Comparison of ENCODE assay signal across 13 cellular contexts in genomic region chr14:91419451-91419850, GRCh38. TPM values are rescaled to one million over a fixed set of nuclear protein-coding genes. Genes with fewer than 3 reads are reported as not detected.
DNase-seq lines count a peak whose midpoint lies in the region; ATAC-seq and TF ChIP-seq lines count a peak whose summit lies in the region.
"Had no signal": no experiment of that assay in that cellular context is flagged by ENCODE, and none has a peak within 500 bp of the region (broad histone marks: within the 10 kb centered on the region; RNA-seq: fewer than 3 reads in every experiment).

No MANE protein-coding gene starts in this region.

- H3K79me2 ChIP-seq in MM.1S (ENCODE audit: low read length) = peaks cover 28% of the 10 kb centered on the region

- 0 out of 2 replicates have a peak overlapping the region, but pooled peaks have one; percentile 26 for H2AFZ ChIP-seq in MM.1S (ENCODE audit: low read length)

- intact Hi-C loops in activated T-helper 1 cell treated with anti-CD3 and anti-CD28 coated beads, Interleukin-12 subunit alpha, Interleukin-12 subunit beta, Interleukin-2, Interleukin-4 antibody, amounts not matched to agents 30 ng/mL and 10 ng/mL and 1 ng/mL, durations not matched to agents 14 hours and 24 hours and 36 hours (cut with micrococcal nuclease) = loop anchor here (1.0 to 10.0 kb wide), 3 partner anchors 96 to 595 kb away; no protein-coding TSS in a partner anchor

- H3K4me2 ChIP-seq in MM.1S (ENCODE audit: low read depth, low read length) = peak overlapping the region; percentile 73

- H3K4me3 ChIP-seq in MM.1S (ENCODE audit: low read length) = peak overlapping the region; percentile 55; the same call in 1 of the 2 replicates
- H3K4me3 ChIP-seq: cardiac muscle cell had no signal

- H4K20me1 ChIP-seq in MM.1S (ENCODE audit: insufficient read depth, low read length) = no peaks in the 10 kb centered on the region

- no peak for ATAC-seq in stimulated activated effector memory CD8-positive, alpha-beta T cell treated with anti-CD3 and anti-CD28 coated beads, Interleukin-12 subunit alpha, Interleukin-12 subunit beta, amount 100 ng/mL, for 72 hours
- ATAC-seq in GM21576 (IDR thresholded peaks at IDR 0.05; ENCODE audit: unreplicated experiment) = no peak

- H3K9me2 ChIP-seq in MM.1S (replicated peaks; ENCODE audit: insufficient read depth, low read length) = no peaks in the 10 kb centered on the region

- H3K36me3 Mint-ChIP-seq in activated T-cell treated with anti-CD3 and anti-CD28 coated beads, Interleukin-2, amount 50 U/mL, for 24 hours (ENCODE audit: low read depth) = peaks cover 24% of the 10 kb centered on the region
- H3K36me3 Mint-ChIP-seq in activated T-helper 1 cell treated with anti-CD3 and anti-CD28 coated beads, Interleukin-12 subunit alpha, Interleukin-12 subunit beta, Interleukin-2, Interleukin-4 antibody, amounts not matched to agents 30 ng/mL and 10 ng/mL and 1 ng/mL, durations not matched to agents 14 hours and 24 hours and 36 hours (ENCODE audit: low read depth) = peaks cover 13% of the 10 kb centered on the region
- H3K36me3 Mint-ChIP-seq in stimulated activated effector memory CD8-positive, alpha-beta T cell treated with anti-CD3 and anti-CD28 coated beads, Interleukin-12 subunit alpha, Interleukin-12 subunit beta, amount 100 ng/mL, for 72 hours = peaks cover 33% of the 10 kb centered on the region

- peaks cover 32% of the 10 kb centered on the region for H3F3A ChIP-seq in MM.1S (ENCODE audit: insufficient read depth, low read length)

- no peaks in the 10 kb centered on the region for H3K9me3 ChIP-seq in MM.1S (replicated peaks; ENCODE audit: insufficient read depth, low read length)
- H3K9me3 ChIP-seq: prostate gland, vagina had no signal

- H3K4me1 ChIP-seq in MM.1S (ENCODE audit: low read length) = 0 out of 2 replicates have a peak, but pooled peaks cover 5% of the 10 kb centered on the region

- H3K27me3 ChIP-seq in MM.1S (replicated peaks; ENCODE audit: insufficient read depth, low read length) = no peaks in the 10 kb centered on the region
- H3K27me3 ChIP-seq: vagina had no signal

- TF ChIP-seq CTCF in MM.1S (IDR thresholded peaks at IDR 0.05; ENCODE audit: low read length) = no peak

- no peak for DNase-seq in activated T-cell treated with anti-CD3 and anti-CD28 coated beads, Interleukin-2, amount 50 U/mL, for 24 hours
- DNase-seq in activated T-cell treated with anti-CD3 and anti-CD28 coated beads, Interleukin-2, amount 50 U/mL, for 48 hours = no peak
- DNase-seq in MM.1S (no peak), hypothalamus (lab: John Stamatoyannopoulos, UW) (no peak), AG08395 (ENCODE audit: low spot score) (no peak)
- no peak for DNase-seq in activated T-helper 1 cell treated with anti-CD3 and anti-CD28 coated beads, Interleukin-12 subunit alpha, Interleukin-12 subunit beta, Interleukin-2, Interleukin-4 antibody, amounts not matched to agents 30 ng/mL and 10 ng/mL and 1 ng/mL, durations not matched to agents 14 hours and 24 hours and 36 hours (ENCODE audit: low spot score)
- DNase-seq in stimulated activated effector memory CD8-positive, alpha-beta T cell treated with anti-CD3 and anti-CD28 coated beads, Interleukin-12 subunit alpha, Interleukin-12 subunit beta, amount 100 ng/mL, for 72 hours (ENCODE audit: low spot score in 2 of 2) = no peak
- DNase-seq: NCI-H1092 had no signal

- peak overlapping the region; percentile 80; the same call in 1 of the 2 replicates for H3K27ac ChIP-seq in MM.1S (ENCODE audit: low read length)
- H3K27ac ChIP-seq: cardiac muscle cell, prostate gland, vagina had no signal

- no peaks in the 10 kb centered on the region for H3K27me3 Mint-ChIP-seq in activated T-cell treated with anti-CD3 and anti-CD28 coated beads, Interleukin-2, amount 50 U/mL, for 24 hours
- H3K27me3 Mint-ChIP-seq in activated T-helper 1 cell treated with anti-CD3 and anti-CD28 coated beads, Interleukin-12 subunit alpha, Interleukin-12 subunit beta, Interleukin-2, Interleukin-4 antibody, amounts not matched to agents 30 ng/mL and 10 ng/mL and 1 ng/mL, durations not matched to agents 14 hours and 24 hours and 36 hours (ENCODE audit: insufficient read depth) = peaks cover 3% of the 10 kb centered on the region
- H3K27me3 Mint-ChIP-seq: stimulated activated naive CD8-positive, alpha-beta T cell treated with anti-CD3 and anti-CD28 coated beads, Interleukin-15, amount 100 ng/mL, for 72 hours had no signal

- H3K4me1 Mint-ChIP-seq in activated T-cell treated with anti-CD3 and anti-CD28 coated beads, Interleukin-2, amount 50 U/mL, for 24 hours (ENCODE audit: low read depth) = peaks cover 31% of the 10 kb centered on the region
- peaks cover 32% of the 10 kb centered on the region for H3K4me1 Mint-ChIP-seq in activated T-helper 1 cell treated with anti-CD3 and anti-CD28 coated beads, Interleukin-12 subunit alpha, Interleukin-12 subunit beta, Interleukin-2, Interleukin-4 antibody, amounts not matched to agents 30 ng/mL and 10 ng/mL and 1 ng/mL, durations not matched to agents 14 hours and 24 hours and 36 hours (ENCODE audit: low read depth)
- peaks cover 14% of the 10 kb centered on the region for H3K4me1 Mint-ChIP-seq in stimulated activated effector memory CD8-positive, alpha-beta T cell treated with anti-CD3 and anti-CD28 coated beads, Interleukin-12 subunit alpha, Interleukin-12 subunit beta, amount 100 ng/mL, for 72 hours

- no peaks in the 10 kb centered on the region for H3K36me3 ChIP-seq in MM.1S (replicated peaks; ENCODE audit: insufficient read depth, low read length)
- H3K36me3 ChIP-seq: cardiac muscle cell, prostate gland, vagina had no signal

- no peak overlapping the region for H3K4me3 Mint-ChIP-seq in activated T-cell treated with anti-CD3 and anti-CD28 coated beads, Interleukin-2, amount 50 U/mL, for 24 hours
- H3K4me3 Mint-ChIP-seq in activated T-helper 1 cell treated with anti-CD3 and anti-CD28 coated beads, Interleukin-12 subunit alpha, Interleukin-12 subunit beta, Interleukin-2, Interleukin-4 antibody, amounts not matched to agents 30 ng/mL and 10 ng/mL and 1 ng/mL, durations not matched to agents 14 hours and 24 hours and 36 hours = no peak overlapping the region
- H3K4me3 Mint-ChIP-seq in stimulated activated effector memory CD8-positive, alpha-beta T cell treated with anti-CD3 and anti-CD28 coated beads, Interleukin-12 subunit alpha, Interleukin-12 subunit beta, amount 100 ng/mL, for 72 hours = peak overlapping the region; percentile 76

- no peak overlapping the region; the same call in 1 of the 2 replicates for H3K9ac ChIP-seq in MM.1S (ENCODE audit: low read length)

- no peaks in the 10 kb centered on the region for H3K9me3 Mint-ChIP-seq in activated T-cell treated with anti-CD3 and anti-CD28 coated beads, Interleukin-2, amount 50 U/mL, for 24 hours
- no peaks in the 10 kb centered on the region for H3K9me3 Mint-ChIP-seq in activated T-helper 1 cell treated with anti-CD3 and anti-CD28 coated beads, Interleukin-12 subunit alpha, Interleukin-12 subunit beta, Interleukin-2, Interleukin-4 antibody, amounts not matched to agents 30 ng/mL and 10 ng/mL and 1 ng/mL, durations not matched to agents 14 hours and 24 hours and 36 hours
- no peaks in the 10 kb centered on the region for H3K9me3 Mint-ChIP-seq in stimulated activated effector memory CD8-positive, alpha-beta T cell treated with anti-CD3 and anti-CD28 coated beads, Interleukin-12 subunit alpha, Interleukin-12 subunit beta, amount 100 ng/mL, for 72 hours
- H3K9me3 Mint-ChIP-seq: stimulated activated naive CD8-positive, alpha-beta T cell treated with anti-CD3 and anti-CD28 coated beads, Interleukin-15, amount 100 ng/mL, for 72 hours had no signal

- peak overlapping the region; percentile 93 for H3K27ac Mint-ChIP-seq in activated T-cell treated with anti-CD3 and anti-CD28 coated beads, Interleukin-2, amount 50 U/mL, for 24 hours
- H3K27ac Mint-ChIP-seq in activated T-helper 1 cell treated with anti-CD3 and anti-CD28 coated beads, Interleukin-12 subunit alpha, Interleukin-12 subunit beta, Interleukin-2, Interleukin-4 antibody, amounts not matched to agents 30 ng/mL and 10 ng/mL and 1 ng/mL, durations not matched to agents 14 hours and 24 hours and 36 hours = peak overlapping the region; percentile 77
- no peak overlapping the region for H3K27ac Mint-ChIP-seq in stimulated activated effector memory CD8-positive, alpha-beta T cell treated with anti-CD3 and anti-CD28 coated beads, Interleukin-12 subunit alpha, Interleukin-12 subunit beta, amount 100 ng/mL, for 72 hours

RNA-seq across cellular contexts. Expression of gene CCDC88C, which starts 1.8 kb away (rescaled TPM):
- 85.9 and 91.7 TPM in 2 replicates for total RNA-seq in activated T-helper 1 cell treated with anti-CD3 and anti-CD28 coated beads, Interleukin-12 subunit alpha, Interleukin-12 subunit beta, Interleukin-2, Interleukin-4 antibody, amounts not matched to agents 30 ng/mL and 10 ng/mL and 1 ng/mL, durations not matched to agents 14 hours and 24 hours and 36 hours
